ENCODE assay signal across 41 cellular contexts in genomic region chr2:52512760-52513159, GRCh38.
"Had no signal": no experiment of that assay in that cellular context is flagged by ENCODE, and none has a peak within 500 bp of the region (broad histone marks: within the 10 kb centered on the region; RNA-seq: fewer than 3 reads in every experiment).

No MANE protein-coding gene starts in this region.

- H3K27ac ChIP-seq: adrenal gland, PC-9, RWPE1, VCaP had no signal

- H3K4me2 ChIP-seq: PC-9 had no signal

- H2AFZ ChIP-seq: PC-9 had no signal

- H3K27ac Mint-ChIP-seq: activated B cell treated with CpG ODN at 0.5 μM for 24 hours; activated CD4-positive, alpha-beta memory T cell treated with anti-CD3 and anti-CD28 coated beads for 36 hours; activated naive CD4-positive, alpha-beta T cell treated with anti-CD3 and anti-CD28 coated beads for 36 hours; activated naive CD4-positive, alpha-beta T cell treated with anti-CD3 and anti-CD28 coated beads, Interleukin-2, amount 50 U/mL, for 72 hours; activated T-helper 1 cell treated with anti-CD3 and anti-CD28 coated beads, Interleukin-12 subunit alpha, Interleukin-12 subunit beta, Interleukin-2, Interleukin-4 antibody, amounts not matched to agents 30 ng/mL and 10 ng/mL and 1 ng/mL, durations not matched to agents 14 hours and 24 hours and 36 hours; brain had no signal

- H3K4me3 ChIP-seq: adrenal gland, MG63, PC-9 had no signal

- H3K4me1 ChIP-seq: adrenal gland had no signal

- H3K36me3 ChIP-seq: adrenal gland, MG63 had no signal

- H3K4me3 Mint-ChIP-seq: activated B cell treated with CpG ODN at 0.5 μM for 24 hours; activated CD4-positive, alpha-beta memory T cell treated with anti-CD3 and anti-CD28 coated beads for 36 hours; activated naive CD4-positive, alpha-beta T cell treated with anti-CD3 and anti-CD28 coated beads for 36 hours; activated T-cell treated with anti-CD3 and anti-CD28 coated beads, Interleukin-2, amount 50 U/mL, for 4 hours; activated T-helper 1 cell treated with anti-CD3 and anti-CD28 coated beads, Interleukin-12 subunit alpha, Interleukin-12 subunit beta, Interleukin-2, Interleukin-4 antibody, amounts not matched to agents 30 ng/mL and 10 ng/mL and 1 ng/mL, durations not matched to agents 14 hours and 24 hours and 36 hours; brain had no signal

- H3K9me3 ChIP-seq: adrenal gland, MG63 had no signal

- ATAC-seq: activated naive CD4-positive, alpha-beta T cell treated with anti-CD3 and anti-CD28 coated beads, Interleukin-2, amount 50 U/mL, for 72 hours; activated T-cell treated with anti-CD3 and anti-CD28 coated beads, Interleukin-2, amount 50 U/mL, for 4 hours; Right ventricle myocardium inferior; SK-N-SH treated with all-trans-retinoic acid at 6 μM for 48 hours had no signal

- DNase-seq: activated B cell treated with CpG ODN at 0.5 μM for 24 hours; activated CD4-positive, alpha-beta memory T cell treated with anti-CD3 and anti-CD28 coated beads for 36 hours; activated CD4-positive, alpha-beta T cell treated with anti-CD3 and anti-CD28 coated beads for 4 hours; activated CD4-positive, alpha-beta T cell treated with anti-CD3 and anti-CD28 coated beads, Interleukin-2, amount 50 U/mL, for 1 hour; activated CD4-positive, CD25-positive, alpha-beta regulatory T cell treated with anti-CD3 and anti-CD28 coated beads, Interleukin-2, amount 50 U/mL, for 72 hours; activated CD8-positive, alpha-beta memory T cell treated with anti-CD3 and anti-CD28 coated beads, Interleukin-2, amount 50 U/mL, for 4 hours; activated gamma-delta T cell treated with Interleukin-2 at 50 U/mL for 16 hours; activated naive CD4-positive, alpha-beta T cell treated with anti-CD3 and anti-CD28 coated beads for 36 hours; activated T-cell treated with anti-CD3 and anti-CD28 coated beads for 4 hours; activated T-cell treated with anti-CD3 and anti-CD28 coated beads, Interleukin-2, amount 50 U/mL, for 4 hours; adrenal gland; caudate nucleus; cerebellar nuclear complex; Karpas-422; MG63; NCI-H1048; NCI-H1105 treated with DMSO at 0.1 percent for 48 hours; NCI-H1436; NCI-H1694; NCI-H1930; NCI-H2081 treated with DMSO at 0.1 percent for 48 hours; NCI-H226; NCI-H446 treated with DMSO at 0.1 percent for 48 hours; NCI-H524; NCI-H69; NK-92 treated with Interleukin-12 subunit alpha and Interleukin-12 subunit beta, amount 100 ng/mL, for 24 hours; PC-9; SIG-M5; SW 1271; T-helper 1 cell; T-helper 2 cell; T-helper 9 cell had no signal

- H3K27me3 ChIP-seq: adrenal gland, MG63 had no signal

- H3K4me1 Mint-ChIP-seq: activated B cell treated with CpG ODN at 0.5 μM for 24 hours, brain had no signal

- FAIRE-seq: bronchial epithelial cell, RCC 7860 had no signal

- H3K27me3 Mint-ChIP-seq: activated B cell treated with CpG ODN at 0.5 μM for 24 hours; activated CD4-positive, alpha-beta memory T cell treated with anti-CD3 and anti-CD28 coated beads for 36 hours; brain had no signal

- H3K36me3 Mint-ChIP-seq: activated CD4-positive, alpha-beta memory T cell treated with anti-CD3 and anti-CD28 coated beads for 36 hours; activated naive CD4-positive, alpha-beta T cell treated with anti-CD3 and anti-CD28 coated beads, Interleukin-2, amount 50 U/mL, for 72 hours; brain had no signal

- H3K9me3 Mint-ChIP-seq: activated CD4-positive, alpha-beta memory T cell treated with anti-CD3 and anti-CD28 coated beads for 36 hours; activated T-helper 1 cell treated with anti-CD3 and anti-CD28 coated beads, Interleukin-12 subunit alpha, Interleukin-12 subunit beta, Interleukin-2, Interleukin-4 antibody, amounts not matched to agents 30 ng/mL and 10 ng/mL and 1 ng/mL, durations not matched to agents 14 hours and 24 hours and 36 hours; brain had no signal
